Comparison of ENCODE assay signal across 11 cellular contexts in the genomic region with DNA sequence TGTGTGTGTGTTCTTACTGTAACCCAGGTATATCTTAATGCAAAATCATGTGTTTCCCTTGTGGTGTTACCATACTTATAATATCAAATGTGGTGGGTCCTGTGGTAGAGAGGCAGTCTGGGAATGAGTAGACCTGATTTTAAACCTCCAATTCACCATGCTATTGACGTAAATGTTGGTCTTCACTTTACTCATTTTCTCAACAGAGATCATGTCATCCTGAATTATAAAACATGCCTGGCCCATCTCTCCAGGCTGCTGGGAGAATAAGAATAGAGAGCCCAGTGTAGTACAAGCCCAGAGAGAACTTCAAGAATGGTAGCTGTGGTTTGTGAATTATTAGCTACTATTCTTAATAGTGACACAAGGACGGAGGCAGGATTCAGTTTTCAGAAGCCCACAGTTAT.
DNase-seq lines count a peak whose midpoint lies in the region; ATAC-seq lines count a peak whose summit lies in the region.
"Had no signal": no experiment of that assay in that cellular context is flagged by ENCODE, and none has a peak within 500 bp of the region (broad histone marks: within the 10 kb centered on the region; RNA-seq: fewer than 3 reads in every experiment).

No MANE protein-coding gene starts in this region.

- H3K4me3 Mint-ChIP-seq in effector memory CD8-positive, alpha-beta T cell = peak overlapping the region in 1 of 2 donors; percentile 13
- H3K4me3 Mint-ChIP-seq: nephron progenitor cell had no signal

- peak overlapping the region; percentile 39 to 63 for H3K27ac Mint-ChIP-seq in effector memory CD8-positive, alpha-beta T cell

- H3K9me3 Mint-ChIP-seq in effector memory CD8-positive, alpha-beta T cell = no peaks in the 10 kb centered on the region
- H3K9me3 Mint-ChIP-seq: nephron progenitor cell had no signal

- intact Hi-C loops in sciatic nerve (cut with DNase I) = no loop called here

- no peaks in the 10 kb centered on the region for H3K27me3 Mint-ChIP-seq in effector memory CD8-positive, alpha-beta T cell

- DNase-seq in effector memory CD8-positive, alpha-beta T cell = no peak
- no peak for DNase-seq in NCI-H146 (lab: John Stamatoyannopoulos, UW)
- no peak for DNase-seq in COLO668 (lab: John Stamatoyannopoulos, UW; ENCODE audit: unreplicated experiment)
- no peak for DNase-seq in sciatic nerve (ENCODE audit: low spot score)
- no peak for DNase-seq in NCI-H1048 (lab: John Stamatoyannopoulos, UW)
- DNase-seq: body of pancreas, NCI-H2107, nephron progenitor cell had no signal

- ATAC-seq in GM18499 (IDR thresholded peaks at IDR 0.05; ENCODE audit: insufficient read depth, unreplicated experiment) (peak; percentile 79), GM19468 (IDR thresholded peaks at IDR 0.05; ENCODE audit: extremely low read depth, unreplicated experiment) (peak; percentile 71), HG03135 (IDR thresholded peaks at IDR 0.05; ENCODE audit: unreplicated experiment) (peak; percentile 69), sciatic nerve (no peak)
- ATAC-seq in effector memory CD8-positive, alpha-beta T cell (replicated peaks) = peak; percentile 71
- ATAC-seq: body of pancreas had no signal

- peaks cover 32% of the 10 kb centered on the region for H3K36me3 Mint-ChIP-seq in effector memory CD8-positive, alpha-beta T cell (ENCODE audit: insufficient read depth)

- peaks cover 36 to 73% of the 10 kb centered on the region in 2 donors for H3K4me1 Mint-ChIP-seq in effector memory CD8-positive, alpha-beta T cell (ENCODE audit: low read depth in 2 of 2)
